ENCODE assay signal across 8 cellular contexts in genomic region chr22:39174498-39175120, GRCh38. TPM values are rescaled to one million over a fixed set of nuclear protein-coding genes. Genes with fewer than 3 reads are reported as not detected.
DNase-seq lines count a peak whose midpoint lies in the region; ATAC-seq and TF ChIP-seq lines count a peak whose summit lies in the region.

No MANE protein-coding gene starts in this region.

- DNase-seq in COLO668 (lab: John Stamatoyannopoulos, UW; ENCODE audit: unreplicated experiment) (peak; percentile 37), NAMALWA (ENCODE audit: low spot score) (peak; percentile 66), myocyte (ENCODE audit: low read depth) (peak; percentile 75), WERI-Rb-1 (no peak), NCI-H2107 (lab: John Stamatoyannopoulos, UW) (no peak)
- peak; percentile 65 for DNase-seq in activated T-cell treated with anti-CD3 and anti-CD28 coated beads, Interleukin-2, amount 50 U/mL, for 24 hours
- peak; percentile 46 to 76 (median 62) for DNase-seq in stimulated activated naive CD4-positive, alpha-beta T cell (lab: John Stamatoyannopoulos, UW)

- ATAC-seq in esophagus mucosa = peak; percentile 33

- H3K27ac ChIP-seq in WERI-Rb-1 = no peak overlapping the region

- H3K9me3 ChIP-seq in WERI-Rb-1 (ENCODE audit: severe bottlenecking) = no peaks in the 10 kb centered on the region

- peak overlapping the region; percentile 77 for H3K27ac Mint-ChIP-seq in activated T-cell treated with anti-CD3 and anti-CD28 coated beads, Interleukin-2, amount 50 U/mL, for 24 hours

- H3K27me3 Mint-ChIP-seq in activated T-cell treated with anti-CD3 and anti-CD28 coated beads, Interleukin-2, amount 50 U/mL, for 24 hours = no peaks in the 10 kb centered on the region

- TF ChIP-seq CTCF in WERI-Rb-1 (IDR thresholded peaks at IDR 0.05; ENCODE audit: low read depth, low read length) = no peak

- H3K27me3 ChIP-seq in WERI-Rb-1 (ENCODE audit: insufficient read depth, low read depth, severe bottlenecking) = no peaks in the 10 kb centered on the region

- no peaks in the 10 kb centered on the region for H3K9me3 Mint-ChIP-seq in activated T-cell treated with anti-CD3 and anti-CD28 coated beads, Interleukin-2, amount 50 U/mL, for 24 hours

- H3K36me3 Mint-ChIP-seq in activated T-cell treated with anti-CD3 and anti-CD28 coated beads, Interleukin-2, amount 50 U/mL, for 24 hours (ENCODE audit: low read depth) = no peaks in the 10 kb centered on the region

- H3K4me1 Mint-ChIP-seq in activated T-cell treated with anti-CD3 and anti-CD28 coated beads, Interleukin-2, amount 50 U/mL, for 24 hours (ENCODE audit: low read depth) = peaks cover 61% of the 10 kb centered on the region

- H3K4me3 ChIP-seq in WERI-Rb-1 (ENCODE audit: low read depth, low read length) = no peak overlapping the region

- no peaks in the 10 kb centered on the region for H3K36me3 ChIP-seq in WERI-Rb-1

- peak overlapping the region; percentile 34 for H3K4me3 Mint-ChIP-seq in activated T-cell treated with anti-CD3 and anti-CD28 coated beads, Interleukin-2, amount 50 U/mL, for 24 hours

RNA-seq across cellular contexts. Expression of gene CBX7, which starts 22.1 kb away (rescaled TPM):
- total RNA-seq in esophagus mucosa (4.5 TPM), myocyte (5.3 and 5.5 TPM in 2 replicates)
- polyA plus RNA-seq in myocyte (2012) = 11.8 TPM

Comparison
In these comparisons a context has a peak if more than half of its experiments do, and no peak if none do; other contexts are left out.
1. DNase-seq: peak in COLO668 (single experiment), NAMALWA (single experiment), activated T-cell treated with anti-CD3 and anti-CD28 coated beads, Interleukin-2, amount 50 U/mL, for 24 hours (single experiment), myocyte (single experiment) and stimulated activated naive CD4-positive, alpha-beta T cell (6 of 6); none in WERI-Rb-1 (single experiment) and NCI-H2107 (single experiment).